10 cellular contexts compared by ENCODE assay signal in the genomic region with DNA sequence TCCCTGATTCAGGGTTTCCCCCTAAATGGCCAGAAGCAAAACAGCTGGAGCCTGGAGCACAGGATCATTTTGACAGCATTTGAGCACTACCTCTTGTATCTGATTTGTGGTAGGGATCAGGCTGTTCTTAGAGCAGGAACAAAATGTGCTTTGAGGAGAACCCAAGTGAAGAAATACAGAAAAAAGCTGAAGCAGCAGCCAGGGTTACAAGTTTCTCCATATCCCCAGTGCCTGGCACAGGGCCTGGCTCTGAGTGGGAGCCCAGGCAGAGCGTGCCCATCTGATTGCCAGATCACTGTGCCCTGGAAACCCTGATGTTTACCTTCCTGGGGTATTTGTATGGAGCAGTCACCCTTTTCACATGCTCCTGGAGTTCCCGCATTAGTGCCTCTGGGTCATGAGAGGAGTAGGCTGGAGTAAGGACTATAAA. TPM values are rescaled to one million over a fixed set of nuclear protein-coding genes. Genes with fewer than 3 reads are reported as not detected.
DNase-seq lines count a peak whose midpoint lies in the region; ATAC-seq and TF ChIP-seq lines count a peak whose summit lies in the region.
"Not testable (repeated sequence)": the region's sequence is repeated elsewhere in the genome, so short reads cannot be mapped to it uniquely, and the experiment has no call there.
"Had no signal": no experiment of that assay in that cellular context is flagged by ENCODE, and none has a peak within 500 bp of the region (broad histone marks: within the 10 kb centered on the region; RNA-seq: fewer than 3 reads in every experiment).

No MANE protein-coding gene starts in this region.

- H3K27me3 ChIP-seq in gastroesophageal sphincter; right atrium auricular region; liver (ENCODE audit: control insufficient read depth in 4 of 4, insufficient read depth in 4 of 4, low read length in 3 of 4); thoracic aorta (replicated peaks; ENCODE audit: insufficient read depth); aorta (ENCODE audit: control insufficient read depth in 1 of 2, insufficient read depth in 2 of 2, low read length in 1 of 2): not testable (repeated sequence)

- peak overlapping the region; percentile 27; the same call in 1 of the 2 replicates for H3K27ac ChIP-seq in VCaP
- H3K27ac ChIP-seq in gastroesophageal sphincter, result peak overlapping the region; percentile 38 to 71 (median 56)
- H3K27ac ChIP-seq in right atrium auricular region, result peak overlapping the region in 1 of 2 donors; percentile 48
- H3K27ac ChIP-seq in liver (ENCODE audit: low read depth in 1 of 2, low read length in 2 of 2), result peak overlapping the region; percentile 66 to 85
- H3K27ac ChIP-seq in thoracic aorta, result peak overlapping the region in 1 of 2 donors; percentile 92
- peak overlapping the region in 1 of 2 donors; percentile 25 for H3K27ac ChIP-seq in aorta (ENCODE audit: low read depth in 1 of 2, low read length in 2 of 2)

- peak overlapping the region; percentile 38 for H3K27ac Mint-ChIP-seq in osteocyte (ENCODE audit: unreplicated experiment)

- not testable (repeated sequence) for H3K27me3 Mint-ChIP-seq in osteocyte (ENCODE audit: unreplicated experiment)

- intact Hi-C loops in sciatic nerve (cut with DNase I), result not testable (repeated sequence)
- intact Hi-C loops in aorta (cut with DNase I), result loop anchor here in 1 of 2 donors (10.0 kb wide), 1 partner anchor 153 kb away; no protein-coding TSS in a partner anchor

- ATAC-seq in gastroesophageal sphincter, result peak; percentile 93
- peak; percentile 48 for ATAC-seq in sciatic nerve
- peak; percentile 91 for ATAC-seq in thoracic aorta (ENCODE audit: insufficient number of reproducible peaks, low FRiP score, low read depth)
- ATAC-seq in aorta (ENCODE audit: low FRiP score), result peak; percentile 82

- DNase-seq in right atrium auricular region (ENCODE audit: low spot score), result peak; percentile 68
- not testable (repeated sequence) for DNase-seq in osteocyte (ENCODE audit: extremely low spot score, unreplicated experiment); sciatic nerve (ENCODE audit: low spot score); thoracic aorta (ENCODE audit: low spot score)
- DNase-seq in aorta, result peak in 1 of 2 donors; percentile 47

- not testable (repeated sequence) for TF ChIP-seq CTCF in VCaP (conservative IDR thresholded peaks at IDR 0.05); gastroesophageal sphincter (IDR thresholded peaks at IDR 0.05); right atrium auricular region (IDR thresholded peaks at IDR 0.05); liver (IDR thresholded peaks at IDR 0.05; ENCODE audit: low read depth, low read length, missing input control); osteocyte (IDR thresholded peaks at IDR 0.05); thoracic aorta (IDR thresholded peaks at IDR 0.05)

- TF ChIP-seq RAD21 in liver (IDR thresholded peaks at IDR 0.05), result peak; percentile 36 to 57

- H3K9ac ChIP-seq in liver (ENCODE audit: low read depth in 1 of 2, low read length in 2 of 2), result not testable (repeated sequence)

- not testable (repeated sequence) for H3K36me3 Mint-ChIP-seq in osteocyte (ENCODE audit: unreplicated experiment)

- not testable (repeated sequence) for H3K9me3 Mint-ChIP-seq in osteocyte (ENCODE audit: unreplicated experiment)

- H3K9me3 ChIP-seq in gastroesophageal sphincter; right atrium auricular region; liver (ENCODE audit: control insufficient read depth in 4 of 4, low read length in 3 of 4); thoracic aorta; aorta (ENCODE audit: control insufficient read depth, low read length): not testable (repeated sequence)

- not testable (repeated sequence) for H3K4me3 ChIP-seq in gastroesophageal sphincter; right atrium auricular region; liver (ENCODE audit: low read depth in 1 of 3, low read length in 3 of 3); thoracic aorta; aorta (ENCODE audit: low read length in 2 of 2)

- TF ChIP-seq EP300 in gastroesophageal sphincter (IDR thresholded peaks at IDR 0.05), result peak; percentile 94

- 20% methylated on average over 1 of the region's 2 CpGs; no CpG with 5 or more reads in 1 of the 2 donors for WGBS in gastroesophageal sphincter (ENCODE audit: low coverage in 1 of 2), 2 donors
- WGBS in liver, result 16% methylated on average over 2 of the region's 2 CpGs
- WGBS in aorta, 2 donors, result 0 to 2% methylated on average over 2 of the region's 2 CpGs

- not testable (repeated sequence) for H3K36me3 ChIP-seq in gastroesophageal sphincter; right atrium auricular region; liver (ENCODE audit: control insufficient read depth in 4 of 4, insufficient read depth in 3 of 4, low read depth in 1 of 4, low read length in 3 of 4); thoracic aorta; aorta (ENCODE audit: control insufficient read depth in 1 of 2, insufficient read depth in 2 of 2, low read length in 1 of 2)

- TF ChIP-seq POLR2A in gastroesophageal sphincter (IDR thresholded peaks at IDR 0.05), result not testable (repeated sequence)

- H3K4me1 ChIP-seq in gastroesophageal sphincter; right atrium auricular region; thoracic aorta (ENCODE audit: control insufficient read depth in 1 of 2, low read depth in 2 of 2); aorta (ENCODE audit: control insufficient read depth in 1 of 2, insufficient read depth in 2 of 2, low read length in 2 of 2): not testable (repeated sequence)
- peaks cover 6 to 28% (median 12%) of the 10 kb centered on the region in 4 donors for H3K4me1 ChIP-seq in liver (ENCODE audit: control insufficient read depth in 4 of 4, insufficient read depth in 4 of 4, low read length in 3 of 4)

- not testable (repeated sequence) for H3K4me3 Mint-ChIP-seq in osteocyte (ENCODE audit: unreplicated experiment)

- not testable (repeated sequence) for H3K4me1 Mint-ChIP-seq in osteocyte (ENCODE audit: unreplicated experiment)

TF ChIP-seq in liver, 16 proteins besides CTCF, POLR2A, EP300 and RAD21 (continues in another document):
- TF ChIP-seq, protein P1, sequence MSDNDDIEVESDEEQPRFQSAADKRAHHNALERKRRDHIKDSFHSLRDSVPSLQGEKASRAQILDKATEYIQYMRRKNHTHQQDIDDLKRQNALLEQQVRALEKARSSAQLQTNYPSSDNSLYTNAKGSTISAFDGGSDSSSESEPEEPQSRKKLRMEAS (IDR thresholded peaks at IDR 0.05), result peak; percentile 55
- TF ChIP-seq HNF4G (IDR thresholded peaks at IDR 0.05) (peak; percentile 33), FOXA1 (IDR thresholded peaks at IDR 0.05) (peak; percentile 75), JUND (IDR thresholded peaks at IDR 0.05) (peak; percentile 32 to 51), RXRA (IDR thresholded peaks at IDR 0.05) (peak; percentile 73 to 83), TAF1 (conservative IDR thresholded peaks at IDR 0.05) (peak; percentile 55), SP1 (IDR thresholded peaks at IDR 0.05) (peak; percentile 88), NR2F2 (IDR thresholded peaks at IDR 0.05) (peak; percentile 30), GABPA (IDR thresholded peaks at IDR 0.05 in 1 of 2, conservative IDR thresholded peaks at IDR 0.05 in 1 of 2) (peak in 1 of 2 donors; percentile 57)
- TF ChIP-seq, protein P2, sequence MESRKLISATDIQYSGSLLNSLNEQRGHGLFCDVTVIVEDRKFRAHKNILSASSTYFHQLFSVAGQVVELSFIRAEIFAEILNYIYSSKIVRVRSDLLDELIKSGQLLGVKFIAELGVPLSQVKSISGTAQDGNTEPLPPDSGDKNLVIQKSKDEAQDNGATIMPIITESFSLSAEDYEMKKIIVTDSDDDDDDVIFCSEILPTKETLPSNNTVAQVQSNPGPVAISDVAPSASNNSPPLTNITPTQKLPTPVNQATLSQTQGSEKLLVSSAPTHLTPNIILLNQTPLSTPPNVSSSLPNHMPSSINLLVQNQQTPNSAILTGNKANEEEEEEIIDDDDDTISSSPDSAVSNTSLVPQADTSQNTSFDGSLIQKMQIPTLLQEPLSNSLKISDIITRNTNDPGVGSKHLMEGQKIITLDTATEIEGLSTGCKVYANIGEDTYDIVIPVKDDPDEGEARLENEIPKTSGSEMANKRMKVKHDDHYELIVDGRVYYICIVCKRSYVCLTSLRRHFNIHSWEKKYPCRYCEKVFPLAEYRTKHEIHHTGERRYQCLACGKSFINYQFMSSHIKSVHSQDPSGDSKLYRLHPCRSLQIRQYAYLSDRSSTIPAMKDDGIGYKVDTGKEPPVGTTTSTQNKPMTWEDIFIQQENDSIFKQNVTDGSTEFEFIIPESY (IDR thresholded peaks at IDR 0.05), result peak; percentile 44

RNA-seq across cellular contexts. Expression of gene ACSM2B, which starts 11.5 kb away (rescaled TPM):
- total RNA-seq in gastroesophageal sphincter (under 1 TPM in 1 of 4 donors, not detected in 3; 0.13 TPM), right atrium auricular region (not detected), liver (100 to 1,000 TPM in 1 of 2 donors, 10 to 100 TPM in 1; 46.0 to 852 TPM), osteocyte (not detected in 2 replicates), sciatic nerve (not detected), thoracic aorta (not detected), aorta (not detected)
- polyA plus RNA-seq in liver (100 to 1,000 TPM; 273 to 728 TPM), aorta (not detected)
- total RNA-seq: CD8-positive, alpha-beta memory T cell; H9 had no signal
- polyA plus RNA-seq: CD8-positive, alpha-beta memory T cell had no signal

Comparison
In these comparisons a context has a peak if more than half of its experiments do, and no peak if none do; other contexts are left out.
1. RNA of gene ACSM2B, which starts 11.5 kb away (total RNA-seq): 46.0 to 852 TPM in liver; 0.13 TPM in gastroesophageal sphincter, not detected in aorta, not detected in sciatic nerve (single experiment), not detected in right atrium auricular region, not detected in osteocyte and not detected in thoracic aorta; every median in the first group is over 10 times any median in the second.
2. Peak in every context shown above with its lines, with median percentiles within 50 percentile points of each other: ATAC-seq.